Comparison of ENCODE assay signal across 8 cellular contexts in the genomic region with DNA sequence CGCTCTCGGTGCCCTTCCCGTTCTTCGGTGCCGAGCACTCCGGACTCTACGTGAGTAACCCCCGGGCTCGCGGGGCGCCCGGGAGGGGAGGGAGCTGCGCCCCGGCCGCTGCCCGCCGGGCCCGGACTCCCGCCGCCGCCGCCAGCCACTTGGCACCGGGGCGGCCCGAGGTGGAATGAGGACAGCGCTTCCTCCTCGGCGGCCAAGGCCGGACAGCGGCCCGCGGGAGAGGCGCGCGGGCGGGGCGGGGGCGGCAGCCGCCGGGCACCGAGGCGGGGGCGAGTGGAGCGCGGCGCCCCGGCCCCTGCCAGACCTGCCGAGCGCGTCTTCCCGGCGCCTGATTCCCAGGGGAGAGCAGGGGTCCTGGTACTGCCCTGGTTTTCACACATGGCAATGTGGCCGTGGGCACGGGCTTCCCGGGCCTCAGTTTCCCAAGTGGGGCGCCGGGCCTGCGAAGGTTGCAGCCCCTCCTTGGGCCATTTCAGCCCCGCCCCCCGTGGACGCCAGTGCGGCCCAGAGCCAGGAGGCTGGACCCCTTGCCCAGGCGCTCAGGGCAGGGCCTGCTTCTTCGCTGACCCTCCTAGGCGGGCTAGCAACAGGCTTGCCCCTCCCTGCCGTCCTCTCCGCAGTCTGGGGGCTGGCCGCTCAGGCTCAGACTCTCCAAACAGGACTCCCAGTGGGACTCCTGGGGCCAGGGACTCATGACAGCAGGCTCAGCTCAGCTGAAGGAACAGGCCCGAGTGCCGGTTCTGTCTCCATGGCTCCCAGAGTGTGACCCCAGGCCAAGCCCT. TPM values are rescaled to one million over a fixed set of nuclear protein-coding genes. Genes with fewer than 3 reads are reported as not detected.
DNase-seq lines count a peak whose midpoint lies in the region; ATAC-seq, FAIRE-seq and TF ChIP-seq lines count a peak whose summit lies in the region.

No MANE protein-coding gene starts in this region.

- no peak overlapping the region for H3K4me3 Mint-ChIP-seq in activated CD8-positive, alpha-beta T cell treated with anti-CD3 and anti-CD28 coated beads, Interleukin-2, amount 10 ng/mL, durations not matched to agents 7 days and 5 days

- H3K4me1 Mint-ChIP-seq in activated CD8-positive, alpha-beta T cell treated with anti-CD3 and anti-CD28 coated beads, Interleukin-2, amount 10 ng/mL, durations not matched to agents 7 days and 5 days (ENCODE audit: low read depth): no peaks in the 10 kb centered on the region

- no peak for TF ChIP-seq POLR2A in HepG2 (IDR thresholded peaks at IDR 0.05; ENCODE audit: insufficient read depth in 1 of 2, low read depth in 2 of 2, low read length in 2 of 2)

- FAIRE-seq in HepG2 (lab: Jason Lieb, UNC): no peak

- TF ChIP-seq EP300 in HepG2 (IDR thresholded peaks at IDR 0.05; ENCODE audit: low read depth in 2 of 2, low read length in 2 of 2): no peak
- TF ChIP-seq EP300 in HepG2 (CRISPR knock-in tag; IDR thresholded peaks at IDR 0.05; ENCODE audit: borderline replicate concordance): no peak

- peak; percentile 11; the same call in 1 of the 2 replicates for TF ChIP-seq RAD21 in HepG2 (CRISPR knock-in tag; IDR thresholded peaks at IDR 0.05)

- H3K4me3 ChIP-seq in LNCaP clone FGC (ENCODE audit: low read depth, low read length) (peak overlapping the region; percentile 54), mammary epithelial cell (replicated peaks in 1 of 3; ENCODE audit: insufficient read depth in 1 of 3, low read depth in 2 of 3, low read length in 3 of 3) (peak overlapping the region in 2 of 3 experiments; percentile 34 to 50), HepG2 (replicated peaks in 1 of 3; ENCODE audit: insufficient read depth in 1 of 3, low read depth in 2 of 3, low read length in 3 of 3) (peak overlapping the region; percentile 31 to 77 (median 44); a peak in 4 of 6 replicates), subcutaneous abdominal adipose tissue (ENCODE audit: low read depth in 1 of 5, low read length in 5 of 5) (peak overlapping the region; percentile 65 to 75 (median 70))

- peaks cover 3% of the 10 kb centered on the region for H3K4me1 ChIP-seq in mammary epithelial cell (ENCODE audit: insufficient read depth, low read length)
- H3K4me1 ChIP-seq in HepG2 (ENCODE audit: insufficient read depth, low read length): peaks cover 47% of the 10 kb centered on the region
- H3K4me1 ChIP-seq in subcutaneous abdominal adipose tissue (ENCODE audit: control insufficient read depth in 5 of 5, insufficient read depth in 5 of 5, low read length in 5 of 5): peaks cover 6 to 70% (median 60%) of the 10 kb centered on the region in 5 donors

- H3K4me2 ChIP-seq in mammary epithelial cell (ENCODE audit: insufficient read depth, low read depth, low read length) (peak overlapping the region; percentile 95), HepG2 (ENCODE audit: low read depth, low read length) (peak overlapping the region; percentile 85)

- dilution Hi-C loops in mammary epithelial cell (cut with HindIII; ENCODE audit: low sequenced_read_pairs): loop anchor here (5.0 kb wide), 1 partner anchor 107 kb away; no protein-coding TSS in a partner anchor

- WGBS in mammary epithelial cell (ENCODE audit: low coverage, missing lambda C conversion rate): 23% methylated on average over 24 of the region's 70 CpGs
- 22% methylated on average over 29 of the region's 70 CpGs for WGBS in HepG2 (ENCODE audit: low lambda C conversion rate)

- in situ Hi-C loops in mammary epithelial cell (cut with MboI; ENCODE audit: low sequenced_read_pairs in 2 of 2): no loop called here
- in situ Hi-C loops in HepG2 (cut with HindIII; ENCODE audit: extremely low pct_ligation_motif_present, low pct_unique_long_range_greater_than_20kb): loop anchor here (5.0 kb wide), 1 partner anchor 152 kb away; no protein-coding TSS in a partner anchor

- H2AFZ ChIP-seq in mammary epithelial cell (ENCODE audit: low read depth, low read length) (peak overlapping the region; percentile 88), HepG2 (ENCODE audit: low read length) (no peak overlapping the region)

- peaks cover 2% of the 10 kb centered on the region for H3K9me3 Mint-ChIP-seq in activated CD8-positive, alpha-beta T cell treated with anti-CD3 and anti-CD28 coated beads, Interleukin-2, amount 10 ng/mL, durations not matched to agents 7 days and 5 days (ENCODE audit: insufficient read depth)

- no peak overlapping the region for H3K27ac ChIP-seq in mammary epithelial cell (ENCODE audit: insufficient read depth, low read depth, low read length)
- H3K27ac ChIP-seq in HepG2 (ENCODE audit: extremely low read length, insufficient read depth, low read length): no peak overlapping the region
- H3K27ac ChIP-seq in subcutaneous abdominal adipose tissue (ENCODE audit: low read depth, low read length): peak overlapping the region; percentile 75

- H3K9ac ChIP-seq in mammary epithelial cell (ENCODE audit: insufficient read depth, low read length) (no peak overlapping the region), HepG2 (ENCODE audit: insufficient read depth, low read depth, low read length) (no peak overlapping the region), subcutaneous abdominal adipose tissue (ENCODE audit: low read length in 5 of 5) (peak overlapping the region; percentile 38 to 76 (median 66))

- DNase-seq in LNCaP clone FGC (ENCODE audit: low read depth): no peak
- no peak for DNase-seq in mammary epithelial cell
- no peak for DNase-seq in HepG2 (ENCODE audit: low spot score)
- no peak for DNase-seq in GM10266 (ENCODE audit: extremely low spot score)
- DNase-seq in medulla oblongata (ENCODE audit: extremely low spot score): no peak
- DNase-seq in activated CD8-positive, alpha-beta T cell treated with anti-CD3 and anti-CD28 coated beads, Interleukin-2, amount 10 ng/mL, durations not matched to agents 7 days and 5 days: no peak

- CTCF ChIA-PET in mammary epithelial cell (lab: Charles Lee; ENCODE audit: low non-redundant PET): no interaction called here
- CTCF ChIA-PET in HepG2 (lab: Yijun Ruan, JAX; ENCODE audit: low intra/inter-chr PET ratio, low total read pairs): no interaction called here
- CTCF ChIA-PET in activated CD8-positive, alpha-beta T cell treated with anti-CD3 and anti-CD28 coated beads, Interleukin-2, amount 10 ng/mL, durations not matched to agents 7 days and 5 days (lab: Charles Lee): no interaction called here

- peaks cover 25% of the 10 kb centered on the region for H3K27me3 Mint-ChIP-seq in activated CD8-positive, alpha-beta T cell treated with anti-CD3 and anti-CD28 coated beads, Interleukin-2, amount 10 ng/mL, durations not matched to agents 7 days and 5 days (ENCODE audit: low read depth)

- TF ChIP-seq CTCF in LNCaP clone FGC (IDR thresholded peaks at IDR 0.05; ENCODE audit: control insufficient read depth, extremely low read depth, insufficient read depth): no peak
- no peak for TF ChIP-seq CTCF in mammary epithelial cell (conservative IDR thresholded peaks at IDR 0.05 in 1 of 2, IDR thresholded peaks at IDR 0.05 in 1 of 2; ENCODE audit: extremely low read depth in 1 of 2, insufficient read depth in 1 of 2, low read depth in 1 of 2, low read length in 2 of 2)
- TF ChIP-seq CTCF in HepG2 (CRISPR knock-in tag; IDR thresholded peaks at IDR 0.05): no peak
- no peak for TF ChIP-seq CTCF in GM10266 (IDR thresholded peaks at IDR 0.05; ENCODE audit: control insufficient read depth, insufficient read depth, low read depth, missing control alignments)

- no peaks in the 10 kb centered on the region for H4K20me1 ChIP-seq in mammary epithelial cell (ENCODE audit: insufficient read depth, low read length)
- H4K20me1 ChIP-seq in HepG2 (ENCODE audit: insufficient read depth, low read length): no peaks in the 10 kb centered on the region

- H3K36me3 ChIP-seq in mammary epithelial cell (ENCODE audit: insufficient read depth, low read length) (no peaks in the 10 kb centered on the region), HepG2 (replicated peaks in 1 of 2; ENCODE audit: control insufficient read depth in 1 of 2, insufficient read depth in 2 of 2, low read length in 2 of 2) (no peaks in the 10 kb centered on the region), subcutaneous abdominal adipose tissue (ENCODE audit: control insufficient read depth in 5 of 5, insufficient read depth in 5 of 5, low read length in 5 of 5) (peaks cover 0 to 34% (median 28%) of the 10 kb centered on the region in 5 donors)

- POLR2A ChIA-PET in HepG2 (lab: Yijun Ruan, JAX): no interaction called here
- POLR2A ChIA-PET in activated CD8-positive, alpha-beta T cell treated with anti-CD3 and anti-CD28 coated beads, Interleukin-2, amount 10 ng/mL, durations not matched to agents 7 days and 5 days (lab: Charles Lee): no interaction called here

- H3K79me2 ChIP-seq in mammary epithelial cell (ENCODE audit: insufficient read depth, low read length): no peaks in the 10 kb centered on the region
- H3K79me2 ChIP-seq in HepG2 (ENCODE audit: insufficient read depth, low read length): no peaks in the 10 kb centered on the region

- no peaks in the 10 kb centered on the region for H3K36me3 Mint-ChIP-seq in activated CD8-positive, alpha-beta T cell treated with anti-CD3 and anti-CD28 coated beads, Interleukin-2, amount 10 ng/mL, durations not matched to agents 7 days and 5 days (ENCODE audit: low read depth)

- H3K27ac Mint-ChIP-seq in activated CD8-positive, alpha-beta T cell treated with anti-CD3 and anti-CD28 coated beads, Interleukin-2, amount 10 ng/mL, durations not matched to agents 7 days and 5 days: no peak overlapping the region

- BruUV-seq in mammary epithelial cell (replicated peaks; lab: Mats Ljungman, UMichigan): no TSS peak
- no TSS peak for BruUV-seq in HepG2 (replicated peaks; lab: Mats Ljungman, UMichigan)

- H3K9me3 ChIP-seq in mammary epithelial cell (replicated peaks; ENCODE audit: insufficient read depth, low read length) (peaks cover 7% of the 10 kb centered on the region), HepG2 (ENCODE audit: low read length) (peaks cover 5% of the 10 kb centered on the region; the same call in 1 of the 2 replicates), subcutaneous abdominal adipose tissue (ENCODE audit: control insufficient read depth in 5 of 5, low read length in 5 of 5) (peaks cover 5 to 12% (median 12%) of the 10 kb centered on the region in 5 donors)

- no peak for ATAC-seq in HepG2
- no peak for ATAC-seq in HG02798 (IDR thresholded peaks at IDR 0.05; ENCODE audit: poor library complexity, unreplicated experiment)
- ATAC-seq in activated CD8-positive, alpha-beta T cell treated with anti-CD3 and anti-CD28 coated beads, Interleukin-2, amount 10 ng/mL, durations not matched to agents 7 days and 5 days: no peak

- intact Hi-C loops in mammary epithelial cell (cut with micrococcal nuclease) (no loop called here), HepG2 (cut with micrococcal nuclease; ENCODE audit: unreplicated experiment) (no loop called here)

- H3K27me3 ChIP-seq in mammary epithelial cell (ENCODE audit: insufficient read depth, low read length): peaks cover 4% of the 10 kb centered on the region
- H3K27me3 ChIP-seq in HepG2 (ENCODE audit: control insufficient read depth in 1 of 2, insufficient read depth in 2 of 2, low read length in 2 of 2): peaks cover 20 to 53% of the 10 kb centered on the region in 2 experiments; a peak in 4 of 5 replicates
- peaks cover 0 to 2% (median 0%) of the 10 kb centered on the region in 5 donors for H3K27me3 ChIP-seq in subcutaneous abdominal adipose tissue (ENCODE audit: control insufficient read depth in 5 of 5, insufficient read depth in 4 of 5, low read length in 5 of 5)

RNA-seq across cellular contexts. Expression of gene SNED1, which starts 0.8 kb away (rescaled TPM):
- 1 to 10 TPM in 1 of 2 donors, under 1 TPM in 1; 0.64 to 3.7 TPM for total RNA-seq in mammary epithelial cell
- 0.46 TPM for polyA plus RNA-seq in mammary epithelial cell
- 0.83 TPM for polyA minus RNA-seq in mammary epithelial cell
- total RNA-seq in HepG2 (2016; rRNA removed; fragmentation: Illumina TruSeq; extraction: Trizol): 0.15 TPM in 1 of 2 replicates, not detected in the other
- 0.09 and 0.10 TPM in 2 replicates for total RNA-seq in HepG2 (2016; cell fraction: cytosol; rRNA removed; fragmentation: Illumina TruSeq; extraction: Trizol; ENCODE audit: low read depth)
- 0.03 and 0.26 TPM in 2 replicates for total RNA-seq in HepG2 (2016; cell fraction: insoluble cytoplasmic fraction; rRNA removed; fragmentation: Illumina TruSeq; extraction: Trizol)
- total RNA-seq in HepG2 (2016; cell fraction: membrane; rRNA removed; fragmentation: Illumina TruSeq; extraction: Trizol): 0.10 and 0.12 TPM in 2 replicates
- total RNA-seq in HepG2 (2016; cell fraction: nucleus; rRNA removed; fragmentation: Illumina TruSeq; extraction: Trizol): 0.13 and 0.62 TPM in 2 replicates
- 0.35 and 0.65 TPM in 2 replicates for polyA plus RNA-seq in HepG2 (2011; rRNA removed)
- polyA plus RNA-seq in HepG2 (2011; cell fraction: cytosol; rRNA removed): 0.06 and 0.32 TPM in 2 replicates
- 1.2 and 1.4 TPM in 2 replicates for polyA plus RNA-seq in HepG2 (2011; cell fraction: nucleus; rRNA removed)
- 0.31 and 0.46 TPM in 2 replicates for polyA plus RNA-seq in HepG2 (2012)
- polyA plus RNA-seq in HepG2 (2016; cell fraction: cytosol; fragmentation: Illumina TruSeq; extraction: Trizol; ENCODE audit: low read depth): 0.03 and 0.10 TPM in 2 replicates
- 0.04 and 0.24 TPM in 2 replicates for polyA plus RNA-seq in HepG2 (2016; cell fraction: insoluble cytoplasmic fraction; fragmentation: Illumina TruSeq; extraction: Trizol; ENCODE audit: low read depth)
- polyA plus RNA-seq in HepG2 (2016; cell fraction: membrane; fragmentation: Illumina TruSeq; extraction: Trizol; ENCODE audit: low read depth): 0.02 and 0.09 TPM in 2 replicates
- polyA plus RNA-seq in HepG2 (2016; cell fraction: nucleus; fragmentation: Illumina TruSeq; extraction: Trizol; ENCODE audit: insufficient read depth, low read depth): 0.19 and 1.7 TPM in 2 replicates
- 0.96 and 3.2 TPM in 2 replicates for polyA minus RNA-seq in HepG2 (2011; rRNA and poly(A)+ RNA removed; ENCODE audit: low replicate concordance)
- polyA minus RNA-seq in HepG2 (2011; cell fraction: cytosol; rRNA and poly(A)+ RNA removed): 0.44 and 0.79 TPM in 2 replicates
- polyA minus RNA-seq in HepG2 (2011; cell fraction: nucleus; rRNA and poly(A)+ RNA removed): 0.52 and 0.99 TPM in 2 replicates
- total RNA-seq in activated CD8-positive, alpha-beta T cell treated with anti-CD3 and anti-CD28 coated beads, Interleukin-2, amount 10 ng/mL, durations not matched to agents 7 days and 5 days: 1 to 10 TPM; 3.4 to 3.5 TPM

Comparison
In these comparisons a context has a peak if more than half of its experiments do, and no peak if none do; other contexts are left out.
1. H3K9ac ChIP-seq: peak in subcutaneous abdominal adipose tissue (5 of 5); none in mammary epithelial cell (single experiment) and HepG2 (single experiment).
2. Peak in every context shown above with its lines, with median percentiles within 50 percentile points of each other: H3K4me3 ChIP-seq.